12 cellular contexts compared by ENCODE assay signal in the genomic region with DNA sequence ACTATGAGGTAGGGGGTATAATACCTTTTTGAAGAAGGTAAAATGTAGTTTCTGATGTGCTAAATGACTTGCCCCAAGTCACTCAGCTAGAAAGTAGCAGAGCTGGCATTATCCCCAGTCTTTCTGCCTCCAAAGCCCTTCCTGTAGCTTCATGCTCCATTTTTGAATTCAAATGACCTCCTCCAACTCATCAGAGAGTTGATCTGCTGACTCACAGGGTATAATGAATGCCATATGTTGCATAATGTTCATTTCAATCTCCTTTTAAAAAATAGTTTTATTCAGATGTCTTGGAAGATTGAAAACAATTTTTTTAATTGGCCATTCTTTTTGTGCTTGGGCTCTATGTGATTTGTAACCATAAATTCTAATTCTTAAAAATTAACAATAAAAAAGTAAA.
DNase-seq lines count a peak whose midpoint lies in the region; ATAC-seq and TF ChIP-seq lines count a peak whose summit lies in the region.
"Had no signal": no experiment of that assay in that cellular context is flagged by ENCODE, and none has a peak within 500 bp of the region (broad histone marks: within the 10 kb centered on the region; RNA-seq: fewer than 3 reads in every experiment).

No MANE protein-coding gene starts in this region.

- intact Hi-C loops in natural killer cell (cut with micrococcal nuclease): no loop called here
- intact Hi-C loops in activated CD4-positive, alpha-beta T cell treated with anti-CD3 and anti-CD28 coated beads, Interleukin-2, amount 10 ng/mL, durations not matched to agents 24 days and 14 days (cut with micrococcal nuclease): no loop called here

- H3K27ac Mint-ChIP-seq in osteocyte (ENCODE audit: unreplicated experiment) (peak overlapping the region; percentile 91), natural killer cell (no peak overlapping the region)
- H3K27ac Mint-ChIP-seq in activated CD4-positive, alpha-beta T cell treated with anti-CD3 and anti-CD28 coated beads, Interleukin-2, amount 10 ng/mL, durations not matched to agents 24 days and 14 days: no peak overlapping the region
- H3K27ac Mint-ChIP-seq: neural progenitor cell had no signal

- peak; percentile 92 for DNase-seq in EH (ENCODE audit: low read depth)
- peak; percentile 80 for DNase-seq in NCI-H446 treated with DMSO at 0.1 percent for 48 hours (lab: John Stamatoyannopoulos, UW)
- DNase-seq in epithelial cell of esophagus (ENCODE audit: low read depth): peak; percentile 78
- no peak for DNase-seq in osteocyte (ENCODE audit: extremely low spot score, unreplicated experiment)
- DNase-seq in natural killer cell: no peak
- no peak for DNase-seq in activated CD4-positive, alpha-beta T cell treated with anti-CD3 and anti-CD28 coated beads, Interleukin-2, amount 10 ng/mL, durations not matched to agents 24 days and 14 days
- DNase-seq in stimulated activated CD4-positive, alpha-beta T cell treated with anti-CD3 and anti-CD28 coated beads, Interleukin-2, amount 100 ng/mL, for 24 hours: no peak
- DNase-seq: activated CD4-positive, alpha-beta T cell treated with anti-CD3 and anti-CD28 coated beads for 4 hours; activated effector memory CD4-positive, alpha-beta T cell treated with anti-CD3 and anti-CD28 coated beads, Interleukin-2, amount 50 U/mL, for 16 hours; stimulated activated CD4-positive, alpha-beta T cell treated with anti-CD3 and anti-CD28 coated beads, Interleukin-1b, Interleukin-23, amount 100 ng/mL, for 48 hours had no signal

- H3K4me3 ChIP-seq in epithelial cell of esophagus (ENCODE audit: low read length): no peak overlapping the region
- H3K4me3 ChIP-seq: neural progenitor cell had no signal

- no peak overlapping the region for H3K4me3 Mint-ChIP-seq in osteocyte (ENCODE audit: unreplicated experiment)
- H3K4me3 Mint-ChIP-seq in natural killer cell: no peak overlapping the region
- H3K4me3 Mint-ChIP-seq in activated CD4-positive, alpha-beta T cell treated with anti-CD3 and anti-CD28 coated beads, Interleukin-2, amount 10 ng/mL, durations not matched to agents 24 days and 14 days: no peak overlapping the region
- H3K4me3 Mint-ChIP-seq: neural progenitor cell had no signal

- no peaks in the 10 kb centered on the region for H3K27me3 Mint-ChIP-seq in osteocyte (ENCODE audit: unreplicated experiment)
- H3K27me3 Mint-ChIP-seq in natural killer cell (ENCODE audit: low read depth in 2 of 2): no peaks in the 10 kb centered on the region
- H3K27me3 Mint-ChIP-seq in activated CD4-positive, alpha-beta T cell treated with anti-CD3 and anti-CD28 coated beads, Interleukin-2, amount 10 ng/mL, durations not matched to agents 24 days and 14 days: no peaks in the 10 kb centered on the region

- H3K9me3 Mint-ChIP-seq in osteocyte (ENCODE audit: unreplicated experiment) (peaks cover 15% of the 10 kb centered on the region), natural killer cell (peaks cover 0 to 10% of the 10 kb centered on the region in 2 donors)
- no peaks in the 10 kb centered on the region for H3K9me3 Mint-ChIP-seq in activated CD4-positive, alpha-beta T cell treated with anti-CD3 and anti-CD28 coated beads, Interleukin-2, amount 10 ng/mL, durations not matched to agents 24 days and 14 days

- H3K36me3 Mint-ChIP-seq in osteocyte (ENCODE audit: unreplicated experiment) (peaks cover 33% of the 10 kb centered on the region), natural killer cell (no peaks in the 10 kb centered on the region)
- no peaks in the 10 kb centered on the region for H3K36me3 Mint-ChIP-seq in activated CD4-positive, alpha-beta T cell treated with anti-CD3 and anti-CD28 coated beads, Interleukin-2, amount 10 ng/mL, durations not matched to agents 24 days and 14 days (ENCODE audit: low read depth)

- no peak for TF ChIP-seq CTCF in epithelial cell of esophagus (IDR thresholded peaks at IDR 0.05; ENCODE audit: insufficient read depth, low read depth, low read length, missing control alignments)
- no peak for TF ChIP-seq CTCF in osteocyte (IDR thresholded peaks at IDR 0.05)
- no peak for TF ChIP-seq CTCF in natural killer cell (IDR thresholded peaks at IDR 0.05)

- no peak for ATAC-seq in natural killer cell
- ATAC-seq in GM19467 (IDR thresholded peaks at IDR 0.05; ENCODE audit: unreplicated experiment): no peak

- H3K4me1 Mint-ChIP-seq in osteocyte (ENCODE audit: unreplicated experiment) (peaks cover 39% of the 10 kb centered on the region), natural killer cell (no peaks in the 10 kb centered on the region)
- no peaks in the 10 kb centered on the region for H3K4me1 Mint-ChIP-seq in activated CD4-positive, alpha-beta T cell treated with anti-CD3 and anti-CD28 coated beads, Interleukin-2, amount 10 ng/mL, durations not matched to agents 24 days and 14 days
- H3K4me1 Mint-ChIP-seq: neural progenitor cell had no signal

Comparison
In these comparisons a context has a peak if more than half of its experiments do, and no peak if none do; other contexts are left out.
1. DNase-seq: peak in EH (single experiment), NCI-H446 treated with DMSO at 0.1 percent for 48 hours (single experiment) and epithelial cell of esophagus (single experiment); none in osteocyte (single experiment), natural killer cell (single experiment), activated CD4-positive, alpha-beta T cell treated with anti-CD3 and anti-CD28 coated beads, Interleukin-2, amount 10 ng/mL, durations not matched to agents 24 days and 14 days (single experiment) and stimulated activated CD4-positive, alpha-beta T cell treated with anti-CD3 and anti-CD28 coated beads, Interleukin-2, amount 100 ng/mL, for 24 hours (0 of 2).